Comparison of ENCODE assay signal across 24 cellular contexts in the genomic region with DNA sequence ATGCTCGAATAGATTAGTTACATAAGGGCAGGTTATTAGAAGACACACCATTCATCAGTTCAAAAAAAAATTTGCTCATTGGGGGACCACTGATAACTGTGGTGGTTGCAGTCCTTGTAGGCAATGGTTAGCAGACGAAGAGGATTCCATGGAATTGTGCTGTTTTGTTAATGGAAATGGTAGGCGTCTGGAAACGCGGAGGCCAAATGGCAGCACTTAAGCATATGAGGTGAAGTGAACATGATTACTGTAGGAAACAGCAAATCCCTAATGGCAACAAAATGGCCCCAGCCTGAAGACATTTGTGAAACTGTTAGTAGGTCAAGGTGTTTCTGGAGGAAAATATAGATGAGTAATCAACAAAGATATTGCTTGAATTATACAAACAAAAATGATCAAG.
A peak's percentile ranks its signal among the peaks of the same experiment; 100 is the strongest.
DNase-seq lines count a peak whose midpoint lies in the region; FAIRE-seq and TF ChIP-seq lines count a peak whose summit lies in the region.
"Had no signal": no experiment of that assay in that cellular context is flagged by ENCODE, and none has a peak within 500 bp of the region (broad histone marks: within the 10 kb centered on the region; RNA-seq: fewer than 3 reads in every experiment).

No MANE protein-coding gene starts in this region.

- FAIRE-seq in H1 (lab: Jason Lieb, UNC) = no peak
- FAIRE-seq: A204.1, G401.6, GM12891, GM19239 had no signal

- H3K9me3 Mint-ChIP-seq in glutamatergic neuron (ENCODE audit: unreplicated experiment) = no peaks in the 10 kb centered on the region

- H3K27ac Mint-ChIP-seq in glutamatergic neuron (ENCODE audit: unreplicated experiment) = peak overlapping the region; percentile 46
- H3K27ac Mint-ChIP-seq: CD14-positive monocyte; CD4-positive, alpha-beta memory T cell; CD4-positive, CD25-positive, alpha-beta regulatory T cell; CD8-positive, alpha-beta memory T cell had no signal

- H4K91ac ChIP-seq in H1 (replicated peaks; ENCODE audit: insufficient read length, low read length) (no peak overlapping the region), mesenchymal stem cell (ENCODE audit: low read length) (no peak overlapping the region)

- TF ChIP-seq CTCF in H1 (IDR thresholded peaks at IDR 0.05; ENCODE audit: control extremely low read depth in 1 of 3, insufficient read depth in 1 of 3, low read depth in 1 of 3, low read length in 3 of 3) (no peak), glutamatergic neuron (IDR thresholded peaks at IDR 0.05; ENCODE audit: partially characterized antibody, unreplicated experiment) (no peak), neural cell (IDR thresholded peaks at IDR 0.05; ENCODE audit: poor library complexity, severe bottlenecking) (no peak), mammary epithelial cell (conservative IDR thresholded peaks at IDR 0.05 in 1 of 2, IDR thresholded peaks at IDR 0.05 in 1 of 2; ENCODE audit: extremely low read depth in 1 of 2, insufficient read depth in 1 of 2, low read depth in 1 of 2, low read length in 2 of 2) (no peak)

- dilution Hi-C loops in mammary epithelial cell (cut with HindIII; ENCODE audit: low sequenced_read_pairs) = no loop called here

- CTCF ChIA-PET in H1 (lab: Charles Lee; ENCODE audit: partially characterized antibody) = interaction anchor here (1.0 to 2.3 kb wide), 4 partner anchors 11 to 812 kb away, joined by 3 to 39 read pairs (median 5); no protein-coding TSS in a partner anchor
- CTCF ChIA-PET in mammary epithelial cell (lab: Charles Lee; ENCODE audit: low non-redundant PET) = no interaction called here

- H3K79me1 ChIP-seq in H1 (ENCODE audit: low read depth, low read length) (no peaks in the 10 kb centered on the region), mesenchymal stem cell (replicated peaks; ENCODE audit: low read length, poor library complexity, severe bottlenecking) (no peaks in the 10 kb centered on the region)

- H3K4me1 ChIP-seq in H1 (replicated peaks in 1 of 4; ENCODE audit: control insufficient read depth in 3 of 4, insufficient read depth in 4 of 4, low read length in 3 of 4) = no peaks in the 10 kb centered on the region
- no peaks in the 10 kb centered on the region for H3K4me1 ChIP-seq in mesenchymal stem cell (ENCODE audit: control insufficient read depth, insufficient read depth, low read depth, low read length)
- H3K4me1 ChIP-seq in mammary epithelial cell (ENCODE audit: insufficient read depth, low read length) = no peaks in the 10 kb centered on the region
- H3K4me1 ChIP-seq: BE2C, BLaER1 had no signal

- intact Hi-C loops in mammary epithelial cell (cut with micrococcal nuclease) = no loop called here

- H2BK120ac ChIP-seq in H1 (replicated peaks; ENCODE audit: low read depth, low read length) = no peak overlapping the region
- no peak overlapping the region for H2BK120ac ChIP-seq in mesenchymal stem cell (ENCODE audit: low read depth, low read length)

- H3K9me2 ChIP-seq in neural cell (ENCODE audit: insufficient read depth, low read length) = no peaks in the 10 kb centered on the region

- H3K4me2 ChIP-seq in H1 (ENCODE audit: insufficient read depth in 1 of 2, low read depth in 2 of 2, low read length in 2 of 2) (no peak overlapping the region), neural cell (ENCODE audit: low read length) (no peak overlapping the region), mesenchymal stem cell (ENCODE audit: low read length, poor library complexity, severe bottlenecking) (no peak overlapping the region), mammary epithelial cell (ENCODE audit: insufficient read depth, low read depth, low read length) (no peak overlapping the region)
- H3K4me2 ChIP-seq: BLaER1 had no signal

- TF ChIP-seq EP300 in H1 (IDR thresholded peaks at IDR 0.05; ENCODE audit: borderline replicate concordance in 1 of 2, low read depth in 2 of 2, low read length in 2 of 2) (no peak), neural cell (conservative IDR thresholded peaks at IDR 0.05; ENCODE audit: poor library complexity, severe bottlenecking) (no peak)

- no peak for TF ChIP-seq POLR2A in H1 (IDR thresholded peaks at IDR 0.05; ENCODE audit: control extremely low read depth in 1 of 2, low read depth in 2 of 2, low read length in 2 of 2)

- no peaks in the 10 kb centered on the region for H3K27me3 Mint-ChIP-seq in glutamatergic neuron (ENCODE audit: unreplicated experiment)
- H3K27me3 Mint-ChIP-seq: CD4-positive, alpha-beta memory T cell; CD4-positive, CD25-positive, alpha-beta regulatory T cell; CD8-positive, alpha-beta memory T cell had no signal

- H3K9me3 ChIP-seq in H1 (ENCODE audit: insufficient read depth in 2 of 2, low read depth in 1 of 2, low read length in 1 of 2) = no peaks in the 10 kb centered on the region
- no peaks in the 10 kb centered on the region for H3K9me3 ChIP-seq in neural cell (ENCODE audit: low read length)
- peaks cover 3% of the 10 kb centered on the region for H3K9me3 ChIP-seq in mesenchymal stem cell (ENCODE audit: control insufficient read depth, low read length)
- peaks cover 2% of the 10 kb centered on the region for H3K9me3 ChIP-seq in mammary epithelial cell (replicated peaks; ENCODE audit: insufficient read depth, low read length)
- H3K9me3 ChIP-seq: BE2C, BLaER1 had no signal

- H3K18ac ChIP-seq in H1 (ENCODE audit: extremely low read depth, low read length) = no peak overlapping the region
- H3K18ac ChIP-seq in mesenchymal stem cell (ENCODE audit: low read depth in 1 of 2, low read length in 2 of 2) = no peak overlapping the region

- no peak overlapping the region for H2BK20ac ChIP-seq in H1 (ENCODE audit: low read length)

- H3K23ac ChIP-seq in H1 (ENCODE audit: insufficient read length) (no peak overlapping the region), mesenchymal stem cell (ENCODE audit: low read length in 2 of 2) (no peak overlapping the region)

- no peaks in the 10 kb centered on the region for H3K36me3 ChIP-seq in H1 (ENCODE audit: control insufficient read depth in 2 of 4, insufficient read depth in 4 of 4, low read length in 3 of 4)
- H3K36me3 ChIP-seq in neural cell (ENCODE audit: insufficient read depth, low read length) = no peaks in the 10 kb centered on the region
- no peaks in the 10 kb centered on the region for H3K36me3 ChIP-seq in mesenchymal stem cell (ENCODE audit: control insufficient read depth in 1 of 2, insufficient read depth in 2 of 2, low read depth in 1 of 2, low read length in 2 of 2)
- no peaks in the 10 kb centered on the region for H3K36me3 ChIP-seq in mammary epithelial cell (ENCODE audit: insufficient read depth, low read length)
- H3K36me3 ChIP-seq: BE2C, BLaER1 had no signal

- H4K8ac ChIP-seq in H1 (ENCODE audit: extremely low read depth, insufficient read depth, low read length) = no peak overlapping the region
- H4K8ac ChIP-seq in mesenchymal stem cell (ENCODE audit: low read length) = no peak overlapping the region

- no peak for TF ChIP-seq RAD21 in H1 (IDR thresholded peaks at IDR 0.05 in 1 of 2, conservative IDR thresholded peaks at IDR 0.05 in 1 of 2; ENCODE audit: low read depth in 2 of 2, low read length in 2 of 2)
- no peak for TF ChIP-seq RAD21 in neural cell (conservative IDR thresholded peaks at IDR 0.05)

- H3K27ac ChIP-seq in H1 (ENCODE audit: low read depth, low read length) (no peak overlapping the region), neural cell (ENCODE audit: low read length) (no peak overlapping the region), mesenchymal stem cell (ENCODE audit: low read length, poor library complexity, severe bottlenecking) (no peak overlapping the region), mammary epithelial cell (ENCODE audit: insufficient read depth, low read depth, low read length) (no peak overlapping the region)
- H3K27ac ChIP-seq: BLaER1 had no signal

- H2AK5ac ChIP-seq in H1 (ENCODE audit: low read depth, low read length) (no peak overlapping the region), mesenchymal stem cell (ENCODE audit: low read length, severe bottlenecking) (no peak overlapping the region)

- peaks cover 15% of the 10 kb centered on the region for H3K4me1 Mint-ChIP-seq in glutamatergic neuron (ENCODE audit: low read depth, unreplicated experiment)
- H3K4me1 Mint-ChIP-seq: CD14-positive monocyte; CD4-positive, alpha-beta memory T cell; CD4-positive, CD25-positive, alpha-beta regulatory T cell; CD8-positive, alpha-beta memory T cell had no signal

- H2BK15ac ChIP-seq in H1 (ENCODE audit: low read length) (no peak overlapping the region), mesenchymal stem cell (ENCODE audit: low read depth, poor library complexity, severe bottlenecking) (no peak overlapping the region)

- POLR2A ChIA-PET in H1 (lab: Charles Lee; ENCODE audit: partially characterized antibody) = no interaction called here

- no peak overlapping the region for H3K56ac ChIP-seq in H1 (replicated peaks; ENCODE audit: insufficient read length, low read depth, low read length)

- H2BK5ac ChIP-seq in H1 (ENCODE audit: low read depth, low read length) (no peak overlapping the region), mesenchymal stem cell (ENCODE audit: low read depth, low read length, poor library complexity, severe bottlenecking) (no peak overlapping the region)

- no peak overlapping the region for H2BK12ac ChIP-seq in H1 (ENCODE audit: low read depth, low read length)
- H2BK12ac ChIP-seq in mesenchymal stem cell (ENCODE audit: low read length in 2 of 2) = no peak overlapping the region

- H3K27me3 ChIP-seq in H1 (replicated peaks in 1 of 4; ENCODE audit: control insufficient read depth in 3 of 4, extremely low read depth in 1 of 4, insufficient read depth in 3 of 4, low read length in 3 of 4) = no peaks in the 10 kb centered on the region
- no peaks in the 10 kb centered on the region for H3K27me3 ChIP-seq in neural cell (ENCODE audit: insufficient read depth, low read depth, low read length)
- H3K27me3 ChIP-seq in mesenchymal stem cell (ENCODE audit: control insufficient read depth in 1 of 2, insufficient read depth in 1 of 2, low read length in 2 of 2) = no peaks in the 10 kb centered on the region
- no peaks in the 10 kb centered on the region for H3K27me3 ChIP-seq in mammary epithelial cell (ENCODE audit: insufficient read depth, low read length)
- H3K27me3 ChIP-seq: BE2C, BLaER1 had no signal

- H4K5ac ChIP-seq in H1 (ENCODE audit: insufficient read length, low read depth, low read length) = no peak overlapping the region

- H3F3A ChIP-seq in neural cell (ENCODE audit: insufficient read depth, low read length, poor library complexity, severe bottlenecking) = no peaks in the 10 kb centered on the region

- H3K4ac ChIP-seq in H1 (replicated peaks; ENCODE audit: insufficient read length, low read depth, low read length) (no peak overlapping the region), mesenchymal stem cell (ENCODE audit: low read depth in 1 of 2, low read length in 2 of 2) (no peak overlapping the region)

- DNase-seq in H1 (ENCODE audit: low read depth in 1 of 2, low spot score in 2 of 2) (no peak), glutamatergic neuron (peak; percentile 33), DMS153 treated with DMSO at 0.1 percent for 48 hours (lab: John Stamatoyannopoulos, UW; ENCODE audit: unreplicated experiment) (no peak), mesenchymal stem cell (no peak), mammary epithelial cell (no peak)
- DNase-seq: 8988T; ACHN; BE2C; C1 segment of cervical spinal cord; CD4-positive, alpha-beta memory T cell; CD4-positive, CD25-positive, alpha-beta regulatory T cell; CD8-positive, alpha-beta memory T cell; COR-L47; DMS 273 treated with DMSO at 0.1 percent for 48 hours; DMS153; DMS79 treated with DMSO at 0.1 percent for 48 hours; GF-D8 had no signal

- H3K79me2 ChIP-seq in H1 (ENCODE audit: control insufficient read depth in 1 of 2, insufficient read depth in 2 of 2, low read length in 2 of 2) (no peaks in the 10 kb centered on the region), neural cell (replicated peaks; ENCODE audit: insufficient read depth, low read length) (no peaks in the 10 kb centered on the region), mammary epithelial cell (ENCODE audit: insufficient read depth, low read length) (no peaks in the 10 kb centered on the region)

- H3K4me3 Mint-ChIP-seq in glutamatergic neuron (ENCODE audit: unreplicated experiment) = no peak overlapping the region
- H3K4me3 Mint-ChIP-seq: CD14-positive monocyte; CD4-positive, alpha-beta memory T cell; CD4-positive, CD25-positive, alpha-beta regulatory T cell; CD8-positive, alpha-beta memory T cell had no signal

- no peaks in the 10 kb centered on the region for H4K20me1 ChIP-seq in H1 (replicated peaks in 1 of 2; ENCODE audit: control insufficient read depth in 1 of 2, insufficient read depth in 2 of 2, low read length in 2 of 2)
- no peaks in the 10 kb centered on the region for H4K20me1 ChIP-seq in neural cell (ENCODE audit: insufficient read depth)
- no peaks in the 10 kb centered on the region for H4K20me1 ChIP-seq in mammary epithelial cell (ENCODE audit: insufficient read depth, low read length)
- H4K20me1 ChIP-seq: BLaER1 had no signal

- peak overlapping the region; percentile 24; the same call in 1 of the 2 replicates for H2AFZ ChIP-seq in H1 (ENCODE audit: low read length)
- no peak overlapping the region for H2AFZ ChIP-seq in neural cell (ENCODE audit: low read depth, low read length)
- H2AFZ ChIP-seq in mesenchymal stem cell (ENCODE audit: low read depth, low read length) = no peak overlapping the region
- H2AFZ ChIP-seq in mammary epithelial cell (ENCODE audit: low read depth, low read length) = no peak overlapping the region

- in situ Hi-C loops in mammary epithelial cell (cut with MboI; ENCODE audit: low sequenced_read_pairs in 2 of 2) = no loop called here

- H3K23me2 ChIP-seq in H1 (ENCODE audit: low read depth, low read length) = no peaks in the 10 kb centered on the region

- H3K14ac ChIP-seq in H1 (ENCODE audit: insufficient read length) (no peak overlapping the region), mesenchymal stem cell (ENCODE audit: low read length in 2 of 2) (no peak overlapping the region)

- BruUV-seq in mammary epithelial cell (replicated peaks; lab: Mats Ljungman, UMichigan) = no TSS peak

- no peak overlapping the region for H3K9ac ChIP-seq in H1 (replicated peaks in 1 of 4; ENCODE audit: extremely low read depth in 1 of 4, low read depth in 3 of 4, low read length in 3 of 4)
- no peak overlapping the region for H3K9ac ChIP-seq in neural cell (ENCODE audit: low read length)
- no peak overlapping the region for H3K9ac ChIP-seq in mesenchymal stem cell (ENCODE audit: low read length)
- no peak overlapping the region for H3K9ac ChIP-seq in mammary epithelial cell (ENCODE audit: insufficient read depth, low read length)
- H3K9ac ChIP-seq: BLaER1 had no signal

- WGBS in H1 (ENCODE audit: extremely low coverage in 1 of 2, insufficient coverage in 1 of 2, insufficient read length in 1 of 2, insufficient replicate concordance in 2 of 2, low coverage in 1 of 2, low lambda C conversion rate in 2 of 2, missing lambda C conversion rate in 1 of 2), 2 experiments = 97% methylated on average over 5 of the region's 5 CpGs; no CpG with 5 or more reads in 1 of the 2 experiments
- 85% methylated on average over 5 of the region's 5 CpGs for WGBS in mesenchymal stem cell
- 68% methylated on average over 5 of the region's 5 CpGs for WGBS in mammary epithelial cell (ENCODE audit: low coverage, missing lambda C conversion rate)

- H3K4me3 ChIP-seq in H1 (ENCODE audit: extremely low read depth in 1 of 4, insufficient read depth in 2 of 4, low read depth in 3 of 4, low read length in 4 of 4) = no peak overlapping the region
- H3K4me3 ChIP-seq in neural cell (ENCODE audit: low read length) = no peak overlapping the region
- no peak overlapping the region for H3K4me3 ChIP-seq in mesenchymal stem cell (ENCODE audit: insufficient read depth in 1 of 2, low read depth in 1 of 2, low read length in 2 of 2)
- H3K4me3 ChIP-seq in mammary epithelial cell (replicated peaks in 1 of 3; ENCODE audit: insufficient read depth in 1 of 3, low read depth in 2 of 3, low read length in 3 of 3) = no peak overlapping the region
- H3K4me3 ChIP-seq: BLaER1 had no signal

- no peaks in the 10 kb centered on the region for H3K36me3 Mint-ChIP-seq in glutamatergic neuron (ENCODE audit: unreplicated experiment)
- H3K36me3 Mint-ChIP-seq: CD14-positive monocyte; CD4-positive, alpha-beta memory T cell; CD4-positive, CD25-positive, alpha-beta regulatory T cell; CD8-positive, alpha-beta memory T cell had no signal
